In genomic region chr1:16645044-16645882, GRCh38 we compare ENCODE assay signal across 8 cellular contexts. TPM values are rescaled to one million over a fixed set of nuclear protein-coding genes. Genes with fewer than 3 reads are reported as not detected.
A peak's percentile ranks its signal among the peaks of the same experiment; 100 is the strongest.
DNase-seq lines count a peak whose midpoint lies in the region; ATAC-seq and TF ChIP-seq lines count a peak whose summit lies in the region.
"Not testable (repeated sequence)": the region's sequence is repeated elsewhere in the genome, so short reads cannot be mapped to it uniquely, and the experiment has no call there.

No MANE protein-coding gene starts in this region.

- H3K79me1 ChIP-seq in mesenchymal stem cell (replicated peaks; ENCODE audit: low read length, poor library complexity, severe bottlenecking) = peaks cover 34% of the 10 kb centered on the region

- peak overlapping the region in 1 of 2 experiments; percentile 91; a peak in 3 of 4 replicates for H3K27ac ChIP-seq in SK-N-SH (ENCODE audit: low read depth in 2 of 2, low read length in 1 of 2)
- peak overlapping the region; percentile 97 for H3K27ac ChIP-seq in angular gyrus (ENCODE audit: low read depth, low read length)
- H3K27ac ChIP-seq in fibroblast of lung (ENCODE audit: insufficient read depth, low read length) = peak overlapping the region; percentile 83
- H3K27ac ChIP-seq in mesenchymal stem cell (ENCODE audit: low read length, poor library complexity, severe bottlenecking) = not testable (repeated sequence)
- H3K27ac ChIP-seq in skin epidermis = peak overlapping the region; percentile 56 to 94 (median 89)

- not testable (repeated sequence) for H3K9me3 ChIP-seq in SK-N-SH; fibroblast of lung (ENCODE audit: control insufficient read depth, insufficient read depth, low read depth, low read length); mesenchymal stem cell (ENCODE audit: control insufficient read depth, low read length)

- H3K36me3 ChIP-seq in SK-N-SH (replicated peaks in 1 of 2; ENCODE audit: control insufficient read depth in 1 of 2, insufficient read depth in 2 of 2, low read length in 1 of 2); fibroblast of lung (ENCODE audit: control insufficient read depth, insufficient read depth, low read length): not testable (repeated sequence)
- H3K36me3 ChIP-seq in mesenchymal stem cell (ENCODE audit: control insufficient read depth in 1 of 2, insufficient read depth in 2 of 2, low read depth in 1 of 2, low read length in 2 of 2) = peaks cover 0 to 10% of the 10 kb centered on the region in 2 experiments

- not testable (repeated sequence) for H2BK15ac ChIP-seq in mesenchymal stem cell (ENCODE audit: low read depth, poor library complexity, severe bottlenecking)

- H3K9me2 ChIP-seq in SK-N-SH = not testable (repeated sequence)

- peak overlapping the region; percentile 18 to 19 for H2BK12ac ChIP-seq in mesenchymal stem cell (ENCODE audit: low read length in 2 of 2)

- not testable (repeated sequence) for DNase-seq in AG09309 (ENCODE audit: low read depth); fibroblast of lung (ENCODE audit: low read depth in 2 of 2); mesenchymal stem cell
- peak; percentile 52 for DNase-seq in SK-N-SH

- POLR2A ChIA-PET in SK-N-SH (lab: Yijun Ruan, JAX) = interaction anchor here (1.3 to 1.5 kb wide), 2 partner anchors 25 to 132 kb away, joined by 4 read pairs; no protein-coding TSS in a partner anchor

- H2AFZ ChIP-seq in SK-N-SH (ENCODE audit: low read depth) = peak overlapping the region; percentile 99
- peak overlapping the region; percentile 91 for H2AFZ ChIP-seq in fibroblast of lung (ENCODE audit: low read length)
- H2AFZ ChIP-seq in mesenchymal stem cell (ENCODE audit: low read depth, low read length) = peak overlapping the region; percentile 100

- peak overlapping the region; percentile 90 for H3K9ac ChIP-seq in SK-N-SH
- H3K9ac ChIP-seq in fibroblast of lung (ENCODE audit: insufficient read depth, low read length) = peak overlapping the region; percentile 94
- peak overlapping the region; percentile 93 for H3K9ac ChIP-seq in mesenchymal stem cell (ENCODE audit: low read length)

- TF ChIP-seq EP300 in SK-N-SH (IDR thresholded peaks at IDR 0.05; ENCODE audit: borderline replicate concordance in 1 of 2, low read depth in 1 of 2, low read length in 1 of 2) = not testable (repeated sequence)

- peak overlapping the region; percentile 98 for H4K91ac ChIP-seq in mesenchymal stem cell (ENCODE audit: low read length)

- peak overlapping the region in 1 of 2 experiments; percentile 88 for H3K23ac ChIP-seq in mesenchymal stem cell (ENCODE audit: low read length in 2 of 2)

- H3F3A ChIP-seq in SK-N-SH (replicated peaks; ENCODE audit: insufficient read depth) = not testable (repeated sequence)

- CTCF ChIA-PET in SK-N-SH (lab: Yijun Ruan, JAX) = interaction anchor here (0.7 to 2.6 kb wide), 3 partner anchors 24 to 32 kb away, joined by 3 to 11 read pairs (median 4); partner anchors contain the start of gene NBPF1

- H4K8ac ChIP-seq in mesenchymal stem cell (ENCODE audit: low read length) = peak overlapping the region; percentile 99

- H3K4me2 ChIP-seq in SK-N-SH (peak overlapping the region; percentile 97), fibroblast of lung (ENCODE audit: extremely low read depth, insufficient read depth, low read length) (peak overlapping the region; percentile 100), mesenchymal stem cell (ENCODE audit: low read length, poor library complexity, severe bottlenecking) (peak overlapping the region; percentile 87)

- H3K14ac ChIP-seq in mesenchymal stem cell (ENCODE audit: low read length in 2 of 2) = peak overlapping the region in 1 of 2 experiments; percentile 97

- H3K18ac ChIP-seq in mesenchymal stem cell (ENCODE audit: low read depth in 1 of 2, low read length in 2 of 2) = peak overlapping the region; percentile 88 to 97

- H3K4me1 ChIP-seq in SK-N-SH (ENCODE audit: control insufficient read depth in 1 of 2, insufficient read depth in 2 of 2, low read depth in 1 of 2, low read length in 1 of 2) (peaks cover 15 to 25% of the 10 kb centered on the region in 2 experiments; a peak in 2 of 4 replicates), mesenchymal stem cell (ENCODE audit: control insufficient read depth, insufficient read depth, low read depth, low read length) (peaks cover 25% of the 10 kb centered on the region)
- H3K4me1 ChIP-seq in fibroblast of lung (ENCODE audit: control insufficient read depth, extremely low read depth, insufficient read depth, low read length) = not testable (repeated sequence)

- WGBS in SK-N-SH (ENCODE audit: low lambda C conversion rate) = 86% methylated on average over 12 of the region's 12 CpGs
- 79% methylated on average over 7 of the region's 12 CpGs for WGBS in mesenchymal stem cell

- H3K27me3 ChIP-seq in SK-N-SH (ENCODE audit: insufficient read depth); fibroblast of lung (ENCODE audit: control insufficient read depth, insufficient read depth, low read length): not testable (repeated sequence)
- peaks cover 5 to 11% of the 10 kb centered on the region in 2 experiments for H3K27me3 ChIP-seq in mesenchymal stem cell (ENCODE audit: control insufficient read depth in 1 of 2, insufficient read depth in 1 of 2, low read length in 2 of 2)

- peaks cover 40% of the 10 kb centered on the region for H3K79me2 ChIP-seq in SK-N-SH (ENCODE audit: insufficient read depth)
- H3K79me2 ChIP-seq in fibroblast of lung (ENCODE audit: control insufficient read depth, insufficient read depth, low read length) = peaks cover 21% of the 10 kb centered on the region

- H3K4ac ChIP-seq in mesenchymal stem cell (ENCODE audit: low read depth in 1 of 2, low read length in 2 of 2) = peak overlapping the region; percentile 88 to 99

- not testable (repeated sequence) for TF ChIP-seq RAD21 in SK-N-SH (IDR thresholded peaks at IDR 0.05; ENCODE audit: low read length)

- TF ChIP-seq CTCF in AG09309 (IDR thresholded peaks at IDR 0.05; ENCODE audit: control insufficient read depth, insufficient read depth, low read depth, low read length, missing control alignments); SK-N-SH (IDR thresholded peaks at IDR 0.05); fibroblast of lung (conservative IDR thresholded peaks at IDR 0.05 in 1 of 2, IDR thresholded peaks at IDR 0.05 in 1 of 2; ENCODE audit: low read depth in 1 of 2, low read length in 2 of 2): not testable (repeated sequence)

- not testable (repeated sequence) for H4K20me1 ChIP-seq in SK-N-SH (ENCODE audit: insufficient read depth); fibroblast of lung (ENCODE audit: control insufficient read depth, extremely low read depth, insufficient read depth, low read length)

- H2BK120ac ChIP-seq in mesenchymal stem cell (ENCODE audit: low read depth, low read length) = peak overlapping the region; percentile 62

- H2BK5ac ChIP-seq in mesenchymal stem cell (ENCODE audit: low read depth, low read length, poor library complexity, severe bottlenecking) = peak overlapping the region; percentile 35

- peak overlapping the region; percentile 72 for H3K4me3 ChIP-seq in AG09309 (ENCODE audit: control insufficient read depth, low read depth, low read length)
- H3K4me3 ChIP-seq in SK-N-SH (ENCODE audit: low read depth in 2 of 2, low read length in 1 of 2) = peak overlapping the region; percentile 64 to 100
- H3K4me3 ChIP-seq in fibroblast of lung (replicated peaks in 1 of 4; ENCODE audit: control extremely low read depth in 1 of 4, insufficient read depth in 1 of 4, low read depth in 3 of 4, low read length in 4 of 4) = peak overlapping the region; percentile 72 to 98 (median 88)
- peak overlapping the region; percentile 84 to 95 for H3K4me3 ChIP-seq in mesenchymal stem cell (ENCODE audit: insufficient read depth in 1 of 2, low read depth in 1 of 2, low read length in 2 of 2)
- H3K4me3 ChIP-seq in skin epidermis = peak overlapping the region; percentile 53 to 79 (median 69)

- peak; percentile 4 for ATAC-seq in GM19035 (IDR thresholded peaks at IDR 0.05; ENCODE audit: unreplicated experiment)
- peak; percentile 1 for ATAC-seq in HG03280 (IDR thresholded peaks at IDR 0.05; ENCODE audit: unreplicated experiment)

- peak overlapping the region; percentile 70 for H2AK5ac ChIP-seq in mesenchymal stem cell (ENCODE audit: low read length, severe bottlenecking)

TF ChIP-seq in SK-N-SH, 30 proteins besides CTCF, POLR2A, EP300 and RAD21:
- 0 out of 2 replicates have a peak, but pooled peaks have one; percentile 4 for TF ChIP-seq NRF1 (IDR thresholded peaks at IDR 0.05; ENCODE audit: low read depth, low read length)

RNA-seq across cellular contexts. Expression of gene RNU1-3, which starts 21.5 kb away (rescaled TPM):
- polyA plus RNA-seq in SK-N-SH (2012; rRNA removed) (not detected in 2 replicates), fibroblast of lung (not detected in 2 replicates)
- not detected in 2 replicates for polyA plus RNA-seq in SK-N-SH (2012; cell fraction: cytosol; rRNA removed)
- not detected in 2 replicates for polyA plus RNA-seq in SK-N-SH (2012; cell fraction: nucleus; rRNA removed)
- under 0.01 and 3,997 TPM in 2 replicates for total RNA-seq in fibroblast of lung
- 44.1 and 65.6 TPM in 2 replicates for polyA plus RNA-seq in fibroblast of lung (2012)
- under 0.01 TPM in 2 replicates for polyA minus RNA-seq in fibroblast of lung (ENCODE audit: low replicate concordance)
- not detected for polyA plus RNA-seq in mesenchymal stem cell (2013, experiment 1 of 2)
- polyA plus RNA-seq in mesenchymal stem cell (2013, experiment 2 of 2) = not detected

RNA-seq across cellular contexts. Expression of gene NBPF1, which starts 31.9 kb away (rescaled TPM):
- polyA plus RNA-seq in SK-N-SH (2012; rRNA removed) (29.8 and 39.7 TPM in 2 replicates), fibroblast of lung (25.3 and 27.2 TPM in 2 replicates)
- 27.4 and 29.8 TPM in 2 replicates for polyA plus RNA-seq in SK-N-SH (2012; cell fraction: cytosol; rRNA removed)
- polyA plus RNA-seq in SK-N-SH (2012; cell fraction: nucleus; rRNA removed) = 42.5 and 61.4 TPM in 2 replicates
- total RNA-seq in fibroblast of lung = 50.3 and 92.3 TPM in 2 replicates
- 17.5 and 19.9 TPM in 2 replicates for polyA plus RNA-seq in fibroblast of lung (2012)
- polyA minus RNA-seq in fibroblast of lung (ENCODE audit: low replicate concordance) = 20.0 and 24.3 TPM in 2 replicates
- polyA plus RNA-seq in mesenchymal stem cell (2013, experiment 1 of 2) = 17.1 TPM
- polyA plus RNA-seq in mesenchymal stem cell (2013, experiment 2 of 2) = 15.7 TPM
